8 cellular contexts compared by ENCODE assay signal in genomic region chr4:2041234-2042130, GRCh38. TPM values are rescaled to one million over a fixed set of nuclear protein-coding genes. Genes with fewer than 3 reads are reported as not detected.
DNase-seq lines count a peak whose midpoint lies in the region; ATAC-seq and TF ChIP-seq lines count a peak whose summit lies in the region.

No MANE protein-coding gene starts in this region.

- no peak overlapping the region for H4K91ac ChIP-seq in IMR-90 (ENCODE audit: insufficient read depth, low read depth, low read length)

- peak overlapping the region in 7 of 11 experiments; percentile 21 to 65 (median 43); a peak in 7 of 22 replicates for H3K27ac ChIP-seq in BLaER1 treated with 17β-estradiol and CSF1 and Interleukin-3, amounts not matched to agents 10 nM and 100 nM
- H3K27ac ChIP-seq in IMR-90 (ENCODE audit: insufficient read depth, low read length) (peak overlapping the region; percentile 6; the same call in 1 of the 2 replicates), SJSA1 (no peak overlapping the region), neutrophil (peak overlapping the region; percentile 36)

- no peak for TF ChIP-seq RAD21 in IMR-90 (IDR thresholded peaks at IDR 0.05; ENCODE audit: low read length)

- H3K9me1 ChIP-seq in IMR-90 (ENCODE audit: insufficient read depth, low read length): no peaks in the 10 kb centered on the region

- H3K9me3 ChIP-seq in BLaER1 treated with 17β-estradiol and CSF1 and Interleukin-3, amounts not matched to agents 10 nM and 100 nM (replicated peaks in 1 of 11): peaks cover 0 to 7% (median 0%) of the 10 kb centered on the region in 11 experiments; a peak in 1 of 22 replicates
- H3K9me3 ChIP-seq in IMR-90 (ENCODE audit: control insufficient read depth, insufficient read depth, low read length) (no peaks in the 10 kb centered on the region; the same call in 1 of the 2 replicates), SJSA1 (replicated peaks) (no peaks in the 10 kb centered on the region), neutrophil (no peaks in the 10 kb centered on the region)

- H3K79me1 ChIP-seq in IMR-90 (ENCODE audit: low read depth in 1 of 2, low read length in 2 of 2): 0 out of 4 replicates have a peak, but pooled peaks cover 0 to 7% of the 10 kb centered on the region in 2 experiments

- peak overlapping the region; percentile 59; the same call in 1 of the 2 replicates for H3K14ac ChIP-seq in IMR-90 (replicated peaks; ENCODE audit: low read depth, low read length)

- peak; percentile 72 for ATAC-seq in GM19351 (IDR thresholded peaks at IDR 0.05; ENCODE audit: unreplicated experiment)
- peak; percentile 82 for ATAC-seq in IMR-90 (ENCODE audit: low read depth)

- no peak overlapping the region for H3K18ac ChIP-seq in IMR-90 (ENCODE audit: low read depth, low read length)

- peaks cover 0 to 14% (median 10%) of the 10 kb centered on the region in 11 experiments; a peak in 10 of 22 replicates for H3K36me3 ChIP-seq in BLaER1 treated with 17β-estradiol and CSF1 and Interleukin-3, amounts not matched to agents 10 nM and 100 nM
- H3K36me3 ChIP-seq in IMR-90 (ENCODE audit: control insufficient read depth, insufficient read depth, low read length) (peaks cover 2% of the 10 kb centered on the region; the same call in 1 of the 2 replicates), SJSA1 (no peaks in the 10 kb centered on the region), neutrophil (no peaks in the 10 kb centered on the region)

- H3K4me3 ChIP-seq in BLaER1 treated with 17β-estradiol and CSF1 and Interleukin-3, amounts not matched to agents 10 nM and 100 nM: peak overlapping the region; percentile 59 to 77 (median 70)
- H3K4me3 ChIP-seq in IMR-90 (ENCODE audit: insufficient read depth, low read depth, low read length) (peak overlapping the region; percentile 74), SJSA1 (peak overlapping the region; percentile 51), neutrophil (ENCODE audit: low read depth in 1 of 2, low read length in 1 of 2) (peak overlapping the region; percentile 84 to 92)

- H3K23ac ChIP-seq in IMR-90 (ENCODE audit: low read depth, low read length): no peak overlapping the region

- no peak overlapping the region for H3K4ac ChIP-seq in IMR-90 (ENCODE audit: low read depth, low read length)

- POLR2A ChIA-PET in IMR-90 (lab: Charles Lee; ENCODE audit: unreplicated experiment): no interaction called here

- WGBS in IMR-90 (ENCODE audit: extremely low coverage in 2 of 2, insufficient read length in 1 of 2), 2 experiments: 1% methylated on average over 40 of the region's 94 CpGs; no CpG with 5 or more reads in 1 of the 2 experiments

- H3K4me2 ChIP-seq in BLaER1 treated with 17β-estradiol and CSF1 and Interleukin-3, amounts not matched to agents 10 nM and 100 nM: peak overlapping the region; percentile 93 to 100 (median 98)
- peak overlapping the region; percentile 81 for H3K4me2 ChIP-seq in IMR-90 (ENCODE audit: low read depth, low read length)

- H3K9ac ChIP-seq in BLaER1 treated with 17β-estradiol and CSF1 and Interleukin-3, amounts not matched to agents 10 nM and 100 nM: peak overlapping the region; percentile 51 to 75 (median 73)
- H3K9ac ChIP-seq in IMR-90 (ENCODE audit: low read depth, low read length): peak overlapping the region; percentile 17; the same call in 1 of the 2 replicates

- no peak overlapping the region for H4K5ac ChIP-seq in IMR-90 (ENCODE audit: low read depth, low read length)

- peaks cover 33 to 47% (median 36%) of the 10 kb centered on the region in 11 experiments for H3K27me3 ChIP-seq in BLaER1 treated with 17β-estradiol and CSF1 and Interleukin-3, amounts not matched to agents 10 nM and 100 nM
- peaks cover 23% of the 10 kb centered on the region for H3K27me3 ChIP-seq in IMR-90 (ENCODE audit: control insufficient read depth, insufficient read depth, low read length)
- H3K27me3 ChIP-seq in SJSA1 (replicated peaks): peaks cover 15% of the 10 kb centered on the region
- H3K27me3 ChIP-seq in neutrophil: peaks cover 100% of the 10 kb centered on the region

- intact Hi-C loops in IMR-90 (cut with micrococcal nuclease): no loop called here

- dilution Hi-C loops in IMR-90 (cut with HindIII; ENCODE audit: low sequenced_read_pairs, unreplicated experiment): no loop called here

- H2AFZ ChIP-seq in IMR-90 (replicated peaks; ENCODE audit: low read length, poor library complexity): peak overlapping the region; percentile 98

- H2BK20ac ChIP-seq in IMR-90 (ENCODE audit: low read depth, low read length): no peak overlapping the region

- H4K20me1 ChIP-seq in BLaER1 treated with 17β-estradiol and CSF1 and Interleukin-3, amounts not matched to agents 10 nM and 100 nM: peaks cover 14 to 40% (median 36%) of the 10 kb centered on the region in 11 experiments
- H4K20me1 ChIP-seq in IMR-90 (ENCODE audit: insufficient read depth, low read length): no peaks in the 10 kb centered on the region

- peak overlapping the region; percentile 21 to 83; a peak in 2 of 4 replicates for H4K8ac ChIP-seq in IMR-90 (ENCODE audit: low read depth in 2 of 2, low read length in 2 of 2)

- no peak for TF ChIP-seq POLR2A in IMR-90 (IDR thresholded peaks at IDR 0.05; ENCODE audit: low read depth, low read length)

- peak; percentile 60 for DNase-seq in IMR-90
- DNase-seq in SJSA1 (ENCODE audit: low read depth in 1 of 2, low spot score in 2 of 2): peak; percentile 48 to 72
- peak; percentile 53 to 69 (median 58) for DNase-seq in activated naive CD4-positive, alpha-beta T cell (lab: John Stamatoyannopoulos, UW)
- peak; percentile 77 for DNase-seq in globus pallidus (ENCODE audit: low spot score)
- peak; percentile 41 for DNase-seq in stromal cell of bone marrow (ENCODE audit: low read depth)

- no peak overlapping the region for H3K56ac ChIP-seq in IMR-90 (ENCODE audit: extremely low read depth, insufficient read depth, low read length)

- peaks cover 19 to 45% (median 42%) of the 10 kb centered on the region in 10 experiments; a peak in 19 of 20 replicates for H3K4me1 ChIP-seq in BLaER1 treated with 17β-estradiol and CSF1 and Interleukin-3, amounts not matched to agents 10 nM and 100 nM
- H3K4me1 ChIP-seq in IMR-90 (ENCODE audit: control insufficient read depth, insufficient read depth, low read length) (no peaks in the 10 kb centered on the region; the same call in 1 of the 2 replicates), SJSA1 (replicated peaks) (peaks cover 6% of the 10 kb centered on the region), neutrophil (ENCODE audit: control insufficient read depth in 1 of 2, insufficient read depth in 1 of 2, low read depth in 1 of 2, low read length in 1 of 2) (peaks cover 10 to 21% of the 10 kb centered on the region in 2 experiments)

- no TSS peak for BruUV-seq in IMR-90 (replicated peaks; lab: Mats Ljungman, UMichigan)

- H2AK9ac ChIP-seq in IMR-90 (replicated peaks; ENCODE audit: low read depth, low read length, poor library complexity): peak overlapping the region; percentile 98

- no peak overlapping the region for H2BK15ac ChIP-seq in IMR-90 (ENCODE audit: low read depth, low read length)

- no peak overlapping the region for H2BK120ac ChIP-seq in IMR-90 (ENCODE audit: low read depth, low read length)

- CTCF ChIA-PET in IMR-90 (lab: Yijun Ruan, JAX): no interaction called here

- H2BK5ac ChIP-seq in IMR-90 (ENCODE audit: low read depth, low read length, poor library complexity, severe bottlenecking): no peak overlapping the region

- TF ChIP-seq CTCF in IMR-90 (conservative IDR thresholded peaks at IDR 0.05; ENCODE audit: low read depth, low read length): no peak
- no peak for TF ChIP-seq CTCF in neutrophil (IDR thresholded peaks at IDR 0.05)

- H2AK5ac ChIP-seq in IMR-90 (ENCODE audit: low read depth, low read length): no peak overlapping the region

- in situ Hi-C loops in IMR-90 (cut with MboI; ENCODE audit: low sequenced_read_pairs): no loop called here

TF ChIP-seq in IMR-90, 13 proteins besides CTCF, POLR2A, EP300 and RAD21:
- TF ChIP-seq SMC3 (IDR thresholded peaks at IDR 0.05; ENCODE audit: low read depth, low read length): no peak
- TF ChIP-seq RCOR1 (IDR thresholded peaks at IDR 0.05; ENCODE audit: insufficient replicate concordance, low read length): peak; percentile 70
TF ChIP-seq in IMR-90: peak in this region for 1.

RNA-seq across cellular contexts. Expression of gene NAT8L, which starts 17.6 kb away (rescaled TPM):
- not detected in 2 replicates for total RNA-seq in IMR-90 (2012; rRNA removed)
- polyA plus RNA-seq in IMR-90 (2012; rRNA removed): 0.04 and 0.05 TPM in 2 replicates
- 0.05 TPM in 2 replicates for polyA plus RNA-seq in IMR-90 (2012; cell fraction: cytosol; rRNA removed)
- polyA plus RNA-seq in IMR-90 (2012; cell fraction: nucleus; rRNA removed; ENCODE audit: low replicate concordance): 0.08 and 0.14 TPM in 2 replicates
- not detected in 2 replicates for total RNA-seq in SJSA1 (2014; rRNA removed; shearing (Covaris generic))

RNA-seq across cellular contexts. Expression of gene NELFA, which starts 32.7 kb away (rescaled TPM):
- total RNA-seq in IMR-90 (2012; rRNA removed): 4.3 and 5.8 TPM in 2 replicates
- polyA plus RNA-seq in IMR-90 (2012; rRNA removed): 21.9 and 23.4 TPM in 2 replicates
- polyA plus RNA-seq in IMR-90 (2012; cell fraction: cytosol; rRNA removed): 15.8 and 24.7 TPM in 2 replicates
- polyA plus RNA-seq in IMR-90 (2012; cell fraction: nucleus; rRNA removed; ENCODE audit: low replicate concordance): 32.1 and 61.2 TPM in 2 replicates
- 7.5 and 9.2 TPM in 2 replicates for total RNA-seq in SJSA1 (2014; rRNA removed; shearing (Covaris generic))
